8 cellular contexts compared by ENCODE assay signal in the genomic region with DNA sequence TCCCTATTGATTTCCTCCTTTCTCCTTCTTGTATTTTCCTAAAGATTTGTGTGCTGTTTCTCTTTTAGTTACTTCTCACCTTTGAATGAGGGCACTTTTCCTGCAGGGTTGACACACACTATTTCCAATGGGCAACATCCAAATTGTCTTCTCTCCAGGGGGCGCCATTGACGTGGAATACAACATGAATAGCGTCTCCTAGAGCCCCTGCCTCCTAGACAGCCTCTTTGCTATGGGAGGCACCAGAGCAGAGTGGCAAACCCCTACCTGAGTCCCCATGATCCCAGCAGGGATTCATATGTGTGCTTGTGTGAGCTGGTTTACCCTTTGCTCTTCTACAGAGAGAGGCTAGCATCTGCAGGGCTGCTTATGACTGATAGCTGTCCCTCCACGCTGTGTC.
DNase-seq lines count a peak whose midpoint lies in the region; ATAC-seq and TF ChIP-seq lines count a peak whose summit lies in the region.

No MANE protein-coding gene starts in this region.

- intact Hi-C loops in Calu3 (cut with micrococcal nuclease; ENCODE audit: unreplicated experiment) (no loop called here), ascending aorta (cut with DNase I) (no loop called here)

- DNase-seq in Calu3 (peak; percentile 55), T-cell (peak in 30 of 34 experiments; percentile 6 to 54 (median 38)), ascending aorta (ENCODE audit: low spot score in 2 of 2) (peak in 1 of 2 donors; percentile 76), hypothalamus (lab: John Stamatoyannopoulos, UW) (peak in 29 of 51 donors; percentile 9 to 66 (median 28)), GF-D8 (lab: John Stamatoyannopoulos, UW) (no peak)
- DNase-seq in stimulated activated CD4-positive, alpha-beta T cell treated with anti-CD3 and anti-CD28 coated beads, Interleukin-12 subunit alpha, Interleukin-12 subunit beta, amount 100 ng/mL, for 4 hours = peak; percentile 59

- H3K36me3 ChIP-seq in KMS-11 (ENCODE audit: insufficient read depth) (no peaks in the 10 kb centered on the region), ascending aorta (no peaks in the 10 kb centered on the region)

- H3K27ac Mint-ChIP-seq in Calu3 (ENCODE audit: unreplicated experiment) (no peak overlapping the region), T-cell (no peak overlapping the region)

- CTCF ChIA-PET in Calu3 (lab: Charles Lee) = interaction anchor here (1.7 to 2.2 kb wide), 2 partner anchors 371 to 406 kb away, joined by 7 to 8 read pairs; partner anchors contain the start of genes CENPO and PTRHD1
- CTCF ChIA-PET in T-cell (lab: Charles Lee) = interaction anchor here (0.6 to 2.8 kb wide), 8 partner anchors 90 to 774 kb away, joined by 3 to 15 read pairs (median 4); no protein-coding TSS in a partner anchor

- no peak overlapping the region for H3K4me3 Mint-ChIP-seq in Calu3 (ENCODE audit: low read depth, unreplicated experiment)
- no peak overlapping the region for H3K4me3 Mint-ChIP-seq in T-cell

- H3K9me3 Mint-ChIP-seq in Calu3 (ENCODE audit: low read depth, unreplicated experiment) = no peaks in the 10 kb centered on the region
- peaks cover 0 to 6% (median 5%) of the 10 kb centered on the region in 3 donors for H3K9me3 Mint-ChIP-seq in T-cell

- BruUV-seq in Calu3 (replicated peaks; lab: Mats Ljungman, UMichigan) = no TSS peak

- H3K27ac ChIP-seq in KMS-11 (no peak overlapping the region), ascending aorta (no peak overlapping the region)

- no peaks in the 10 kb centered on the region for H3K9me3 ChIP-seq in ascending aorta

- TF ChIP-seq CTCF in Calu3 (IDR thresholded peaks at IDR 0.05; ENCODE audit: unreplicated experiment) (peak; percentile 37), KMS-11 (conservative IDR thresholded peaks at IDR 0.05; ENCODE audit: low read depth, low read length) (peak; percentile 68), ascending aorta (IDR thresholded peaks at IDR 0.05) (peak; percentile 22 to 41 (median 26))

- no peaks in the 10 kb centered on the region for H3K36me3 Mint-ChIP-seq in Calu3 (ENCODE audit: insufficient read depth, unreplicated experiment)
- H3K36me3 Mint-ChIP-seq in T-cell = no peaks in the 10 kb centered on the region

- H2AFZ ChIP-seq in KMS-11 (ENCODE audit: low read depth) = no peak overlapping the region

- no peak overlapping the region for H3K4me2 ChIP-seq in KMS-11

- H3K27me3 Mint-ChIP-seq in Calu3 (ENCODE audit: unreplicated experiment) = no peaks in the 10 kb centered on the region
- H3K27me3 Mint-ChIP-seq in T-cell = no peaks in the 10 kb centered on the region

- ATAC-seq in T-cell (replicated peaks in 1 of 4) (peak in 2 of 4 experiments; percentile 30 to 44), GM19395 (IDR thresholded peaks at IDR 0.05; ENCODE audit: unreplicated experiment) (no peak)

- H3K9ac ChIP-seq in KMS-11 = no peak overlapping the region

- H3K27me3 ChIP-seq in KMS-11 (ENCODE audit: insufficient read depth, low read depth) = no peaks in the 10 kb centered on the region
- no peaks in the 10 kb centered on the region for H3K27me3 ChIP-seq in ascending aorta

- H3K4me3 ChIP-seq in KMS-11 (IDR thresholded peaks at IDR 0.05; ENCODE audit: insufficient read depth, low read depth, low read length) (no peak overlapping the region), ascending aorta (no peak overlapping the region)

- POLR2A ChIA-PET in T-cell (lab: Charles Lee) = no interaction called here

- no peaks in the 10 kb centered on the region for H4K20me1 ChIP-seq in KMS-11 (ENCODE audit: insufficient read depth)

- H3K4me1 Mint-ChIP-seq in Calu3 (ENCODE audit: low read depth, unreplicated experiment) (peaks cover 14% of the 10 kb centered on the region), T-cell (no peaks in the 10 kb centered on the region)

- no peaks in the 10 kb centered on the region for H3K4me1 ChIP-seq in KMS-11 (ENCODE audit: low read depth, poor library complexity, severe bottlenecking)
- H3K4me1 ChIP-seq in ascending aorta = no peaks in the 10 kb centered on the region

- no peaks in the 10 kb centered on the region for H3K79me2 ChIP-seq in KMS-11 (ENCODE audit: insufficient read depth, low read depth)
